Comparison of ENCODE assay signal across 20 cellular contexts in the genomic region with DNA sequence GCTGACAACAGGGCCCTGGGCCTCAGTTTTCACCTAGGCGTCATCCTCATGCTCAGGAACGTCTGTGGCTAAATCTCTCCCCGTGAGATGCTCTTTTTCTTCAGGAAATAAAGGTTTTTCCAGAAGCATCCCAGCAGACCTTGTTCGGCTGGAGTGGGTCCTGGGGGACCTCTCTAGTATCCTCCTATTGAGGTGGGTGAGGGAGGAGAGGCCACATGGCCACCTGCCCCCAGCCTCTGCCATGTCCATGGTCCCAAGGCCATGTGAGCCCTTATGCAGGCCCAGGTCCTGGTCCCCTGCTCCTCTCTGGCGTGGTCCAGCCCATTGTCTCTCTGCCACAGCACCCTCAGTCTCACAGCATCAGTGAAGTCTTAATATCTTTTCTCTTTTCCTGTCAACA.
"Had no signal": no experiment of that assay in that cellular context is flagged by ENCODE, and none has a peak within 500 bp of the region (broad histone marks: within the 10 kb centered on the region; RNA-seq: fewer than 3 reads in every experiment).

No MANE protein-coding gene starts in this region.

- H3K36me3 ChIP-seq: colonic mucosa had no signal

- H3K4me3 ChIP-seq: colonic mucosa, esophagus squamous epithelium, gastroesophageal sphincter, left lung, lower lobe of right lung, sigmoid colon, skin epidermis, testis, tibial nerve had no signal

- ATAC-seq: gastroesophageal sphincter; left lung; natural killer cell; stimulated activated naive CD8-positive, alpha-beta T cell treated with anti-CD3 and anti-CD28 coated beads, Interleukin-15, Interleukin-2, amounts not matched to agents 100 U/mL and 50 U/mL, for 24 hours had no signal

- H3K27ac ChIP-seq: colonic mucosa, esophagus squamous epithelium, gastroesophageal sphincter, left lung, lower lobe of right lung, parathyroid adenoma, sigmoid colon, skin epidermis, testis, tibial nerve had no signal

- H3K9me3 ChIP-seq: colonic mucosa, esophagus squamous epithelium, left lung, lower lobe of right lung, sigmoid colon, testis had no signal

- H3K4me1 ChIP-seq: colonic mucosa, esophagus squamous epithelium, gastroesophageal sphincter, left lung, lower lobe of right lung, parathyroid adenoma, sigmoid colon, testis, tibial nerve had no signal

- H3K9ac ChIP-seq: parathyroid adenoma had no signal

- DNase-seq: cerebellar nuclear complex; colonic mucosa; dermis blood vessel endothelial cell; esophagus squamous epithelium; foreskin fibroblast; glutamatergic neuron; islet precursor cell; lower lobe of right lung; natural killer cell; occipital lobe; sigmoid colon; stimulated activated CD4-positive, alpha-beta T cell treated with anti-CD3 and anti-CD28 coated beads, Interleukin-12 subunit alpha, Interleukin-12 subunit beta, amount 100 ng/mL, for 4 hours; stimulated activated CD4-positive, alpha-beta T cell treated with anti-CD3 and anti-CD28 coated beads, Interleukin-2, amount 100 ng/mL, for 48 hours; stimulated activated naive CD8-positive, alpha-beta T cell treated with anti-CD3 and anti-CD28 coated beads, Interleukin-15, Interleukin-2, amounts not matched to agents 100 U/mL and 50 U/mL, for 24 hours; testis had no signal

- H3K27me3 ChIP-seq: colonic mucosa, esophagus squamous epithelium, gastroesophageal sphincter, left lung, sigmoid colon, testis, tibial nerve had no signal
